14 cellular contexts compared by ENCODE assay signal in genomic region chr15:68366314-68366713, GRCh38.
DNase-seq lines count a peak whose midpoint lies in the region; ATAC-seq and TF ChIP-seq lines count a peak whose summit lies in the region.
"Had no signal": no experiment of that assay in that cellular context is flagged by ENCODE, and none has a peak within 500 bp of the region (broad histone marks: within the 10 kb centered on the region; RNA-seq: fewer than 3 reads in every experiment).

No MANE protein-coding gene starts in this region.

- TF ChIP-seq CTCF in esophagus muscularis mucosa (IDR thresholded peaks at IDR 0.05), result no peak
- peak; percentile 28 to 36 for TF ChIP-seq CTCF in tibial artery (IDR thresholded peaks at IDR 0.05)
- no peak for TF ChIP-seq CTCF in GM13976 (IDR thresholded peaks at IDR 0.05; ENCODE audit: borderline replicate concordance, control extremely low read depth, extremely low read depth, insufficient read depth, missing control alignments)

- H3K9me3 ChIP-seq in esophagus muscularis mucosa, result no peaks in the 10 kb centered on the region
- no peaks in the 10 kb centered on the region for H3K9me3 ChIP-seq in tibial artery

- H3K27ac Mint-ChIP-seq in activated naive CD8-positive, alpha-beta T cell treated with anti-CD3 and anti-CD28 coated beads, Interleukin-2, amount 10 ng/mL, durations not matched to agents 7 days and 5 days, result peak overlapping the region; percentile 52
- no peak overlapping the region for H3K27ac Mint-ChIP-seq in activated naive CD8-positive, alpha-beta T cell treated with anti-CD3 and anti-CD28 coated beads for 36 hours
- H3K27ac Mint-ChIP-seq: activated CD4-positive, alpha-beta memory T cell treated with anti-CD3 and anti-CD28 coated beads for 36 hours; memory B cell had no signal

- intact Hi-C loops in esophagus muscularis mucosa (cut with DNase I), result no loop called here
- intact Hi-C loops in tibial artery (cut with DNase I; ENCODE audit: low total_unique reads), result loop anchor here (5.0 kb wide), 1 partner anchor 59 kb away; no protein-coding TSS in a partner anchor

- POLR2A ChIA-PET in activated naive CD8-positive, alpha-beta T cell treated with anti-CD3 and anti-CD28 coated beads, Interleukin-2, amount 10 ng/mL, durations not matched to agents 7 days and 5 days (lab: Charles Lee), result no interaction called here

- H3K27ac ChIP-seq in esophagus muscularis mucosa (replicated peaks in 1 of 4) (peak overlapping the region in 3 of 4 donors; percentile 2 to 35 (median 32)), tibial artery (peak overlapping the region; percentile 82 to 90)

- peaks cover 18% of the 10 kb centered on the region for H3K4me1 Mint-ChIP-seq in activated naive CD8-positive, alpha-beta T cell treated with anti-CD3 and anti-CD28 coated beads, Interleukin-2, amount 10 ng/mL, durations not matched to agents 7 days and 5 days
- peaks cover 5% of the 10 kb centered on the region for H3K4me1 Mint-ChIP-seq in activated naive CD8-positive, alpha-beta T cell treated with anti-CD3 and anti-CD28 coated beads for 36 hours
- H3K4me1 Mint-ChIP-seq: memory B cell had no signal

- 62% methylated on average over 7 of the region's 9 CpGs for WGBS in esophagus muscularis mucosa

- in situ Hi-C loops in GM13976 (cut with MboI; ENCODE audit: low sequenced_read_pairs, unreplicated experiment), result no loop called here

- H3K36me3 ChIP-seq in esophagus muscularis mucosa (no peaks in the 10 kb centered on the region), tibial artery (peaks cover 0 to 3% (median 0%) of the 10 kb centered on the region in 3 donors)

- no peak for DNase-seq in activated naive CD8-positive, alpha-beta T cell treated with anti-CD3 and anti-CD28 coated beads, Interleukin-2, amount 10 ng/mL, durations not matched to agents 7 days and 5 days
- DNase-seq in activated naive CD8-positive, alpha-beta T cell treated with anti-CD3 and anti-CD28 coated beads for 36 hours, result no peak
- DNase-seq in NCI-H524 treated with DMSO at 0.1 percent for 48 hours (lab: John Stamatoyannopoulos, UW) (peak; percentile 21), esophagus muscularis mucosa (ENCODE audit: extremely low spot score) (no peak), tibial artery (peak; percentile 57 to 88), GM13976 (ENCODE audit: low spot score) (no peak), NCI-H187 (lab: John Stamatoyannopoulos, UW) (no peak)
- DNase-seq: activated CD4-positive, alpha-beta memory T cell treated with anti-CD3 and anti-CD28 coated beads for 36 hours; activated naive CD4-positive, alpha-beta T cell; central memory CD4-positive, alpha-beta T cell; NCI-H1092 treated with DMSO at 0.1 percent for 48 hours; T-helper 9 cell had no signal

- peaks cover 6% of the 10 kb centered on the region for H3K27me3 Mint-ChIP-seq in activated naive CD8-positive, alpha-beta T cell treated with anti-CD3 and anti-CD28 coated beads, Interleukin-2, amount 10 ng/mL, durations not matched to agents 7 days and 5 days
- H3K27me3 Mint-ChIP-seq in activated naive CD8-positive, alpha-beta T cell treated with anti-CD3 and anti-CD28 coated beads for 36 hours, result no peaks in the 10 kb centered on the region

- H3K9me3 Mint-ChIP-seq in activated naive CD8-positive, alpha-beta T cell treated with anti-CD3 and anti-CD28 coated beads, Interleukin-2, amount 10 ng/mL, durations not matched to agents 7 days and 5 days, result no peaks in the 10 kb centered on the region
- H3K9me3 Mint-ChIP-seq in activated naive CD8-positive, alpha-beta T cell treated with anti-CD3 and anti-CD28 coated beads for 36 hours, result no peaks in the 10 kb centered on the region
- H3K9me3 Mint-ChIP-seq: activated CD4-positive, alpha-beta memory T cell treated with anti-CD3 and anti-CD28 coated beads for 36 hours; memory B cell had no signal

- H3K4me3 ChIP-seq in esophagus muscularis mucosa (no peak overlapping the region), tibial artery (no peak overlapping the region)

- no peak for TF ChIP-seq EP300 in esophagus muscularis mucosa (IDR thresholded peaks at IDR 0.05)

- H3K4me1 ChIP-seq in esophagus muscularis mucosa (peaks cover 36 to 62% (median 54%) of the 10 kb centered on the region in 4 donors), tibial artery (peaks cover 0 to 87% (median 67%) of the 10 kb centered on the region in 4 donors)

- ATAC-seq in activated naive CD8-positive, alpha-beta T cell treated with anti-CD3 and anti-CD28 coated beads, Interleukin-2, amount 10 ng/mL, durations not matched to agents 7 days and 5 days (ENCODE audit: low read depth), result no peak
- no peak for ATAC-seq in HG02763 (IDR thresholded peaks at IDR 0.05; ENCODE audit: unreplicated experiment)

- H3K27me3 ChIP-seq in esophagus muscularis mucosa (peaks cover 0 to 9% (median 0%) of the 10 kb centered on the region in 4 donors), tibial artery (no peaks in the 10 kb centered on the region)

- H3K4me3 Mint-ChIP-seq in activated naive CD8-positive, alpha-beta T cell treated with anti-CD3 and anti-CD28 coated beads, Interleukin-2, amount 10 ng/mL, durations not matched to agents 7 days and 5 days, result peak overlapping the region; percentile 71
- no peak overlapping the region for H3K4me3 Mint-ChIP-seq in activated naive CD8-positive, alpha-beta T cell treated with anti-CD3 and anti-CD28 coated beads for 36 hours
- H3K4me3 Mint-ChIP-seq: activated CD4-positive, alpha-beta memory T cell treated with anti-CD3 and anti-CD28 coated beads for 36 hours; memory B cell had no signal

- no peak for TF ChIP-seq POLR2A in esophagus muscularis mucosa (IDR thresholded peaks at IDR 0.05; ENCODE audit: low read depth)

- H3K36me3 Mint-ChIP-seq in activated naive CD8-positive, alpha-beta T cell treated with anti-CD3 and anti-CD28 coated beads, Interleukin-2, amount 10 ng/mL, durations not matched to agents 7 days and 5 days, result no peaks in the 10 kb centered on the region
- no peaks in the 10 kb centered on the region for H3K36me3 Mint-ChIP-seq in activated naive CD8-positive, alpha-beta T cell treated with anti-CD3 and anti-CD28 coated beads for 36 hours
- H3K36me3 Mint-ChIP-seq: activated CD4-positive, alpha-beta memory T cell treated with anti-CD3 and anti-CD28 coated beads for 36 hours; memory B cell had no signal

Comparison
In these comparisons a context has a peak if more than half of its experiments do, and no peak if none do; other contexts are left out.
1. DNase-seq: peak in NCI-H524 treated with DMSO at 0.1 percent for 48 hours (single experiment) and tibial artery (2 of 2); none in activated naive CD8-positive, alpha-beta T cell treated with anti-CD3 and anti-CD28 coated beads, Interleukin-2, amount 10 ng/mL, durations not matched to agents 7 days and 5 days (single experiment), activated naive CD8-positive, alpha-beta T cell treated with anti-CD3 and anti-CD28 coated beads for 36 hours (single experiment), esophagus muscularis mucosa (single experiment), GM13976 (single experiment) and NCI-H187 (0 of 2).
2. CTCF ChIP-seq: peak in tibial artery (2 of 2); none in esophagus muscularis mucosa (0 of 3) and GM13976 (single experiment).